ENCODE assay signal across 8 cellular contexts in the genomic region with DNA sequence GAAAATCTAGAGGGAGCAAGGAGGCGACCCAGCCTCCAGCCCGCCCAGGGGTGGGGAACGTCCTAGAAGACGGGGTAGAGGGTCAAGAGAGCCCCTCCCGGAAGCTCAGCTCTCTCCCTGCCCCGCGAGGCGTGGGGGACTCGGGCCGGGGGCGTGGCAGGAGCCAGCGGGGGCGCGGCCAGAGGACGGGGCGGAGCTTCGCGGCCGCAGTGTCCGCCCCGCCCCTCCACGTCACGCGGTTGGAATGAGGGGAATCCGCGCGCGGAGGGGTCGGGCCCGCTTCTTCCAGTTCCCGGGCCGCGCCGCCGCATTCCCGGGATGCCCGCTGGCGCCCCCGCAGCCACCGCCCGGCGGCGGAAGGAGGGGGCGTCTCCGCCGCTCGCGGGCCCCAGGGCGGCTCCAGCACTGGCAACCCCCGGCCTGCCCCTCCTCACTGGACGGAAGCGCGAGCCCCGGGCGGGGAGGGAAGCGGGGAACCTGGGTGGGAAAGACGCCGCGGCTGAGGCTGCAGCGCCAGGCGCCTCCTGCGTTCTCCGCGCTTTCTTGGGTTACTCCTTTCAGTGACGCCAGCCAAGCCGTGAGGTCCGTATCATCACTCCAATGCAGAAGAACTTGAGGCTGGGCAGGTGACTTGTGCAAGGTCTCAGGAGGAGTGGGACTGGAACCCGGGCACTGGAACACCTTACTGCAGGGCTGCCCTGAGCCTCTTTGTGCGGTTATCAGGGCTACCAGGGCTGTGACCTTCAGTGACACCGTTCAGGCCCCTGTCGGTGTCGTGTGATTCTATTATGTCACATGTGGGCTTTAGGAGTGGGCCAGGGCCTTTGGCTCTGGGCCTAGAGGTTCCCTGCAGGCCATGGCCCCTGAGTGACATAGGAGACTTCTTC. TPM values are rescaled to one million over a fixed set of nuclear protein-coding genes. Genes with fewer than 3 reads are reported as not detected.
A peak's percentile ranks its signal among the peaks of the same experiment; 100 is the strongest.
DNase-seq lines count a peak whose midpoint lies in the region; ATAC-seq, FAIRE-seq and TF ChIP-seq lines count a peak whose summit lies in the region.

No MANE protein-coding gene starts in this region.

- H3K27me3 ChIP-seq in RWPE2 (ENCODE audit: insufficient read depth, poor library complexity, severe bottlenecking) (no peaks in the 10 kb centered on the region), neural progenitor cell (peaks cover 38% of the 10 kb centered on the region)

- H3K27ac ChIP-seq in RWPE2 (ENCODE audit: poor library complexity, severe bottlenecking) (peak overlapping the region; percentile 93), neural progenitor cell (no peak overlapping the region)

- H2AFZ ChIP-seq in neural progenitor cell (replicated peaks), result no peak overlapping the region

- no peaks in the 10 kb centered on the region for H3K9me3 ChIP-seq in RWPE2 (ENCODE audit: severe bottlenecking)
- H3K9me3 ChIP-seq in neural progenitor cell (ENCODE audit: low read depth), result no peaks in the 10 kb centered on the region

- TF ChIP-seq CTCF in RWPE2 (IDR thresholded peaks at IDR 0.05; ENCODE audit: poor library complexity, severe bottlenecking) (peak; percentile 13), neural progenitor cell (IDR thresholded peaks at IDR 0.05) (peak; percentile 11)

- peaks cover 37% of the 10 kb centered on the region for H3K4me1 Mint-ChIP-seq in neural progenitor cell

- peaks cover 64% of the 10 kb centered on the region for H3F3A ChIP-seq in neural progenitor cell (ENCODE audit: low read depth)

- FAIRE-seq in frontal cortex (lab: Jason Lieb, UNC), result no peak

- DNase-seq in ELF-1 (ENCODE audit: low read depth, low spot score), result peak; percentile 81
- no peak for DNase-seq in RWPE2 (ENCODE audit: low spot score)
- peak; percentile 62 for DNase-seq in activated naive CD4-positive, alpha-beta T cell treated with anti-CD3 and anti-CD28 coated beads, Interleukin-2, amount 50 U/mL, for 16 hours
- peak; percentile 93 to 96 for DNase-seq in frontal cortex (ENCODE audit: low spot score in 2 of 2)
- peak; percentile 95 for DNase-seq in neural progenitor cell (ENCODE audit: low spot score)
- peak; percentile 66 for DNase-seq in stromal cell of bone marrow (ENCODE audit: low read depth)
- DNase-seq in GF-D8 (lab: John Stamatoyannopoulos, UW), result no peak

- H3K27me3 Mint-ChIP-seq in neural progenitor cell (ENCODE audit: insufficient read depth, low read depth), result peaks cover 4% of the 10 kb centered on the region

- peak overlapping the region; percentile 58 for H3K27ac Mint-ChIP-seq in neural progenitor cell

- peak overlapping the region; percentile 37 for H3K4me3 ChIP-seq in RWPE2 (ENCODE audit: severe bottlenecking)
- peak overlapping the region; percentile 52 for H3K4me3 ChIP-seq in neural progenitor cell

- peaks cover 31% of the 10 kb centered on the region for H4K20me1 ChIP-seq in neural progenitor cell (ENCODE audit: low read depth)

- peaks cover 16% of the 10 kb centered on the region for H3K79me2 ChIP-seq in neural progenitor cell (ENCODE audit: low read depth)

- H3K4me1 ChIP-seq in RWPE2 (ENCODE audit: insufficient read depth, poor library complexity, severe bottlenecking) (peaks cover 16% of the 10 kb centered on the region), neural progenitor cell (peaks cover 23% of the 10 kb centered on the region)

- H3K4me3 Mint-ChIP-seq in neural progenitor cell, result peak overlapping the region; percentile 86

- H3K4me2 ChIP-seq in neural progenitor cell, result peak overlapping the region; percentile 81

- H3K9ac ChIP-seq in neural progenitor cell, result no peak overlapping the region

- peak; percentile 35 for ATAC-seq in HG02970 (IDR thresholded peaks at IDR 0.05; ENCODE audit: low FRiP score, unreplicated experiment)
- ATAC-seq in RWPE2 (ENCODE audit: low read depth), result peak; percentile 36

- H3K9me3 Mint-ChIP-seq in neural progenitor cell, result no peaks in the 10 kb centered on the region

- H3K36me3 ChIP-seq in RWPE2 (ENCODE audit: low read depth) (peaks cover 13% of the 10 kb centered on the region), neural progenitor cell (no peaks in the 10 kb centered on the region)

- peaks cover 3% of the 10 kb centered on the region for H3K36me3 Mint-ChIP-seq in neural progenitor cell

RNA-seq across cellular contexts. Expression of a gene that starts 4.3 kb away (rescaled TPM):
- total RNA-seq in frontal cortex, result 9.0 TPM
- total RNA-seq in neural progenitor cell (ENCODE audit: low replicate concordance), result 28.7 and 40.6 TPM in 2 replicates

RNA-seq across cellular contexts. Expression of a gene that starts 28.2 kb away (rescaled TPM):
- 28.5 TPM for total RNA-seq in frontal cortex
- 11.7 and 20.9 TPM in 2 replicates for total RNA-seq in neural progenitor cell (ENCODE audit: low replicate concordance)

RNA-seq across cellular contexts. Expression of a gene that starts 32.1 kb away (rescaled TPM):
- total RNA-seq in frontal cortex (164 TPM), neural progenitor cell (ENCODE audit: low replicate concordance) (52.2 and 59.6 TPM in 2 replicates)

Comparison
In these comparisons a context has a peak if more than half of its experiments do, and no peak if none do; other contexts are left out.
1. DNase-seq: peak in ELF-1 (single experiment), activated naive CD4-positive, alpha-beta T cell treated with anti-CD3 and anti-CD28 coated beads, Interleukin-2, amount 50 U/mL, for 16 hours (single experiment), frontal cortex (2 of 2), neural progenitor cell (single experiment) and stromal cell of bone marrow (single experiment); none in RWPE2 (single experiment) and GF-D8 (single experiment).